19 cellular contexts compared by ENCODE assay signal in genomic region chr7:92460109-92460508, GRCh38. TPM values are rescaled to one million over a fixed set of nuclear protein-coding genes. Genes with fewer than 3 reads are reported as not detected.
"Had no signal": no experiment of that assay in that cellular context is flagged by ENCODE, and none has a peak within 500 bp of the region (broad histone marks: within the 10 kb centered on the region; RNA-seq: fewer than 3 reads in every experiment).

No MANE protein-coding gene starts in this region.

- H3K4me1 ChIP-seq: parathyroid adenoma, tibial artery had no signal

- H3K27me3 Mint-ChIP-seq: activated CD4-positive, alpha-beta T cell treated with anti-CD3 and anti-CD28 coated beads, Interleukin-2, amount 10 ng/mL, durations not matched to agents 7 days and 5 days; brain; naive thymus-derived CD8-positive, alpha-beta T cell had no signal

- H3K79me2 ChIP-seq: parathyroid adenoma had no signal

- H2AFZ ChIP-seq: parathyroid adenoma had no signal

- H3K4me1 Mint-ChIP-seq: activated CD4-positive, alpha-beta T cell treated with anti-CD3 and anti-CD28 coated beads, Interleukin-2, amount 10 ng/mL, durations not matched to agents 7 days and 5 days; naive thymus-derived CD8-positive, alpha-beta T cell had no signal

- H3K9ac ChIP-seq: parathyroid adenoma had no signal

- H3K27ac ChIP-seq: esophagus squamous epithelium, neutrophil, parathyroid adenoma, tibial artery had no signal

- H3K27ac Mint-ChIP-seq: activated CD4-positive, alpha-beta T cell treated with anti-CD3 and anti-CD28 coated beads, Interleukin-2, amount 10 ng/mL, durations not matched to agents 7 days and 5 days; activated CD8-positive, alpha-beta T cell treated with anti-CD3 and anti-CD28 coated beads, Interleukin-2, amount 10 ng/mL, durations not matched to agents 7 days and 5 days; activated naive CD4-positive, alpha-beta T cell treated with anti-CD3 and anti-CD28 coated beads for 36 hours; brain; naive thymus-derived CD8-positive, alpha-beta T cell; T-helper 2 cell treated with Interferon-gamma antibody and Interleukin-4, amounts not matched to agents 5 μg/mL and 100 μg/mL, for 36 hours had no signal

- H3K9me3 ChIP-seq: esophagus squamous epithelium, neutrophil, tibial artery had no signal

- ATAC-seq: activated CD4-positive, CD25-positive, alpha-beta regulatory T cell treated with anti-CD3 and anti-CD28 coated beads, Interleukin-2, amount 50 U/mL, for 24 hours; activated CD8-positive, alpha-beta T cell treated with anti-CD3 and anti-CD28 coated beads, Interleukin-2, amount 10 ng/mL, durations not matched to agents 7 days and 5 days; activated T-cell treated with anti-CD3 and anti-CD28 coated beads, Interleukin-2, amount 50 U/mL, for 4 hours; naive thymus-derived CD8-positive, alpha-beta T cell had no signal

- H3K9me3 Mint-ChIP-seq: activated CD4-positive, alpha-beta T cell treated with anti-CD3 and anti-CD28 coated beads, Interleukin-2, amount 10 ng/mL, durations not matched to agents 7 days and 5 days; activated naive CD4-positive, alpha-beta T cell treated with anti-CD3 and anti-CD28 coated beads for 36 hours; activated T-cell treated with anti-CD3 and anti-CD28 coated beads, Interleukin-2, amount 50 U/mL, for 4 hours; brain; naive thymus-derived CD8-positive, alpha-beta T cell; T-helper 2 cell treated with Interferon-gamma antibody and Interleukin-4, amounts not matched to agents 5 μg/mL and 100 μg/mL, for 36 hours had no signal

- DNase-seq: activated CD4-positive, alpha-beta T cell treated with anti-CD3 and anti-CD28 coated beads, Interleukin-2, amount 10 ng/mL, durations not matched to agents 7 days and 5 days; activated CD8-positive, alpha-beta T cell treated with anti-CD3 and anti-CD28 coated beads, Interleukin-2, amount 10 ng/mL, durations not matched to agents 7 days and 5 days; activated naive CD4-positive, alpha-beta T cell treated with anti-CD3 and anti-CD28 coated beads for 36 hours; activated T-cell treated with anti-CD3 and anti-CD28 coated beads, Interleukin-2, amount 50 U/mL, for 4 hours; cortex of kidney; effector CD4-positive, alpha-beta T cell; esophagus squamous epithelium; mesendoderm; naive thymus-derived CD8-positive, alpha-beta T cell; stimulated activated naive CD4-positive, alpha-beta T cell; tibial artery had no signal

- H3K27me3 ChIP-seq: esophagus squamous epithelium, neutrophil, tibial artery had no signal

- H3K4me3 Mint-ChIP-seq: activated CD4-positive, alpha-beta T cell treated with anti-CD3 and anti-CD28 coated beads, Interleukin-2, amount 10 ng/mL, durations not matched to agents 7 days and 5 days; activated CD8-positive, alpha-beta T cell treated with anti-CD3 and anti-CD28 coated beads, Interleukin-2, amount 10 ng/mL, durations not matched to agents 7 days and 5 days; activated naive CD4-positive, alpha-beta T cell treated with anti-CD3 and anti-CD28 coated beads for 36 hours; activated T-cell treated with anti-CD3 and anti-CD28 coated beads, Interleukin-2, amount 50 U/mL, for 4 hours; brain; naive thymus-derived CD8-positive, alpha-beta T cell; T-helper 2 cell treated with Interferon-gamma antibody and Interleukin-4, amounts not matched to agents 5 μg/mL and 100 μg/mL, for 36 hours had no signal

- H3K4me3 ChIP-seq: esophagus squamous epithelium, tibial artery had no signal

RNA-seq across cellular contexts. Expression of gene ERVW-1, which starts 17.6 kb away (rescaled TPM):
- total RNA-seq: activated CD4-positive, alpha-beta T cell treated with anti-CD3 and anti-CD28 coated beads, Interleukin-2, amount 10 ng/mL, durations not matched to agents 7 days and 5 days; activated CD8-positive, alpha-beta T cell treated with anti-CD3 and anti-CD28 coated beads, Interleukin-2, amount 10 ng/mL, durations not matched to agents 7 days and 5 days; activated naive CD4-positive, alpha-beta T cell treated with anti-CD3 and anti-CD28 coated beads for 36 hours; activated T-cell treated with anti-CD3 and anti-CD28 coated beads, Interleukin-2, amount 50 U/mL, for 4 hours; esophagus squamous epithelium; lower leg skin; renal cortical epithelial cell; subcutaneous adipose tissue had no signal
- polyA plus RNA-seq: naive thymus-derived CD8-positive, alpha-beta T cell had no signal
